19 cellular contexts compared by ENCODE assay signal in the genomic region with DNA sequence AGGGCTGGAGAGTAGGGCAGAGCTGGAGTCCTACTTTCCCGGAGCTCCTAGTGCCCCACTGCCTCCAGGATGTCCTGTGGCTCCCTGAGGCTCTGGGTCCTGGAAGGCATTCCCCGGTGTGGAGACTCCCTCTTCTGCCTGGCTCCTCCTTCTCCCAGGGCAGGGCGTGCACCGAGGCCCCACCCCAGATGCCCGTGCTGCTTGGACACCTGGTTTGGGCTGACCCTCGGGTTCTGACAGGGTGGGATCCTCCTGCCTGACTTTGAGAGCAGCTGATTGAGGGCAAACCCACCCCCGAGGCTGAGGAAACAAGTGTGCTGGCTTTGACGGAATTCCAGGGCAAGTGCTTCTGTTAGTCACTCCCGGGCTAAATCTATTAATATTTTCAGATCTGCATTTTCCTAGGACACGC. TPM values are rescaled to one million over a fixed set of nuclear protein-coding genes. Genes with fewer than 3 reads are reported as not detected.
DNase-seq lines count a peak whose midpoint lies in the region; ATAC-seq, FAIRE-seq and TF ChIP-seq lines count a peak whose summit lies in the region.
"Had no signal": no experiment of that assay in that cellular context is flagged by ENCODE, and none has a peak within 500 bp of the region (broad histone marks: within the 10 kb centered on the region; RNA-seq: fewer than 3 reads in every experiment).

No MANE protein-coding gene starts in this region.

- H3K27me3 ChIP-seq in GM23338 (ENCODE audit: insufficient read depth) (no peaks in the 10 kb centered on the region), left ventricle myocardium inferior (ENCODE audit: low read depth) (no peaks in the 10 kb centered on the region), pancreas (no peaks in the 10 kb centered on the region), adrenal gland (no peaks in the 10 kb centered on the region)
- no peaks in the 10 kb centered on the region for H3K27me3 ChIP-seq in CD4-positive, alpha-beta memory T cell (ENCODE audit: insufficient read depth, low read length)
- H3K27me3 ChIP-seq: sigmoid colon had no signal

- TF ChIP-seq CTCF in GM23338 (conservative IDR thresholded peaks at IDR 0.05; ENCODE audit: low read depth in 2 of 2) (no peak), left ventricle myocardium inferior (IDR thresholded peaks at IDR 0.05; ENCODE audit: borderline replicate concordance) (no peak), pancreas (IDR thresholded peaks at IDR 0.05) (no peak), adrenal gland (IDR thresholded peaks at IDR 0.05) (no peak)

- CTCF ChIA-PET in CD4-positive, alpha-beta memory T cell (lab: Charles Lee; ENCODE audit: partially characterized antibody), result no interaction called here

- H3K27ac ChIP-seq in GM23338 (ENCODE audit: low read depth) (peak overlapping the region; percentile 39; the same call in 1 of the 2 replicates), left ventricle myocardium inferior (replicated peaks) (no peak overlapping the region), pancreas (no peak overlapping the region), adrenal gland (no peak overlapping the region)
- no peak overlapping the region for H3K27ac ChIP-seq in CD4-positive, alpha-beta memory T cell (ENCODE audit: low read depth, low read length)
- H3K27ac ChIP-seq: sigmoid colon had no signal

- H3K9me3 ChIP-seq in left ventricle myocardium inferior (replicated peaks) (no peaks in the 10 kb centered on the region), pancreas (no peaks in the 10 kb centered on the region), adrenal gland (replicated peaks in 1 of 3) (no peaks in the 10 kb centered on the region)
- H3K9me3 ChIP-seq in CD4-positive, alpha-beta memory T cell (ENCODE audit: control insufficient read depth in 1 of 2, low read length in 2 of 2), result no peaks in the 10 kb centered on the region
- H3K9me3 ChIP-seq: sigmoid colon had no signal

- FAIRE-seq in pancreas (lab: Jason Lieb, UNC), result no peak
- FAIRE-seq: GM12891, islet of Langerhans had no signal

- H2AFZ ChIP-seq in GM23338, result no peak overlapping the region

- H3K79me2 ChIP-seq in GM23338 (replicated peaks; ENCODE audit: insufficient read depth), result peaks cover 100% of the 10 kb centered on the region

- 0 out of 2 replicates have a peak, but pooled peaks cover 30% of the 10 kb centered on the region for H3F3A ChIP-seq in GM23338 (replicated peaks; ENCODE audit: low read depth)

- H3K9me3 Mint-ChIP-seq in GM23338, result no peaks in the 10 kb centered on the region; the same call in 2 of the 3 replicates
- H3K9me3 Mint-ChIP-seq in CD4-positive, alpha-beta memory T cell, result no peaks in the 10 kb centered on the region
- H3K9me3 Mint-ChIP-seq: activated naive CD8-positive, alpha-beta T cell treated with anti-CD3 and anti-CD28 coated beads, Interleukin-2, amount 10 ng/mL, durations not matched to agents 7 days and 5 days; naive B cell had no signal

- peaks cover 45% of the 10 kb centered on the region for H4K20me1 ChIP-seq in GM23338 (replicated peaks; ENCODE audit: insufficient read depth)

- H3K4me1 Mint-ChIP-seq in GM23338, result peaks cover 49% of the 10 kb centered on the region
- H3K4me1 Mint-ChIP-seq in CD4-positive, alpha-beta memory T cell, result no peaks in the 10 kb centered on the region
- H3K4me1 Mint-ChIP-seq: activated naive CD8-positive, alpha-beta T cell treated with anti-CD3 and anti-CD28 coated beads, Interleukin-2, amount 10 ng/mL, durations not matched to agents 7 days and 5 days; naive B cell had no signal

- peaks cover 43% of the 10 kb centered on the region for H3K4me1 ChIP-seq in GM23338 (ENCODE audit: insufficient read depth)
- peaks cover 29% of the 10 kb centered on the region for H3K4me1 ChIP-seq in left ventricle myocardium inferior
- no peaks in the 10 kb centered on the region for H3K4me1 ChIP-seq in pancreas
- H3K4me1 ChIP-seq in adrenal gland (replicated peaks in 1 of 2), result no peaks in the 10 kb centered on the region
- H3K4me1 ChIP-seq in CD4-positive, alpha-beta memory T cell (ENCODE audit: insufficient read depth, low read length), result no peaks in the 10 kb centered on the region

- TF ChIP-seq POLR2A in adrenal gland (IDR thresholded peaks at IDR 0.05), result no peak

- H3K36me3 ChIP-seq in GM23338 (ENCODE audit: insufficient read depth) (0 out of 2 replicates have a peak, but pooled peaks cover 5% of the 10 kb centered on the region), left ventricle myocardium inferior (no peaks in the 10 kb centered on the region), pancreas (no peaks in the 10 kb centered on the region), adrenal gland (replicated peaks in 1 of 2) (no peaks in the 10 kb centered on the region)
- no peaks in the 10 kb centered on the region for H3K36me3 ChIP-seq in CD4-positive, alpha-beta memory T cell (ENCODE audit: insufficient read depth, low read length)
- H3K36me3 ChIP-seq: sigmoid colon had no signal

- intact Hi-C loops in left ventricle myocardium inferior (cut with micrococcal nuclease), result no loop called here
- intact Hi-C loops in pancreas (cut with DNase I), result no loop called here
- intact Hi-C loops in adrenal gland (cut with DNase I), result no loop called here
- intact Hi-C loops in CD4-positive, alpha-beta memory T cell (cut with micrococcal nuclease), result no loop called here

- ATAC-seq in GM23338, result peak; percentile 77
- peak; percentile 32 to 75 (median 56) for ATAC-seq in pancreas

- WGBS in pancreas, 2 donors, result 25% methylated on average over 10 of the region's 10 CpGs
- 40 to 44% (median 41%) methylated on average over 7 to 10 of the region's 10 CpGs for WGBS in adrenal gland, 4 donors

- peaks cover 48% of the 10 kb centered on the region for H3K36me3 Mint-ChIP-seq in GM23338 (ENCODE audit: low read depth)
- H3K36me3 Mint-ChIP-seq in CD4-positive, alpha-beta memory T cell, result no peaks in the 10 kb centered on the region
- H3K36me3 Mint-ChIP-seq: activated naive CD8-positive, alpha-beta T cell treated with anti-CD3 and anti-CD28 coated beads, Interleukin-2, amount 10 ng/mL, durations not matched to agents 7 days and 5 days; naive B cell had no signal

- peak overlapping the region; percentile 32; the same call in 1 of the 2 replicates for H3K4me2 ChIP-seq in GM23338

- peak; percentile 61 for DNase-seq in GM23338 (ENCODE audit: low spot score)
- DNase-seq in amniotic epithelial cell (ENCODE audit: low read depth), result peak; percentile 27
- DNase-seq in left ventricle myocardium inferior, result no peak
- DNase-seq in pancreas, result no peak
- DNase-seq in NCI-H748 (lab: John Stamatoyannopoulos, UW; ENCODE audit: unreplicated experiment), result no peak
- no peak for DNase-seq in NAMALWA (ENCODE audit: low spot score)
- no peak for DNase-seq in adrenal gland
- no peak for DNase-seq in CD4-positive, alpha-beta memory T cell
- DNase-seq: activated CD4-positive, CD25-positive, alpha-beta regulatory T cell; activated naive CD8-positive, alpha-beta T cell treated with anti-CD3 and anti-CD28 coated beads, Interleukin-2, amount 10 ng/mL, durations not matched to agents 7 days and 5 days; activated T-cell treated with anti-CD3 and anti-CD28 coated beads for 4 hours; C1 segment of cervical spinal cord; cortex of kidney; DMS79 treated with DMSO at 0.1 percent for 48 hours; naive B cell; NCI-H2107; sigmoid colon had no signal

- H3K27ac Mint-ChIP-seq in GM23338, result peak overlapping the region; percentile 32; the same call in 1 of the 2 replicates
- H3K27ac Mint-ChIP-seq in CD4-positive, alpha-beta memory T cell, result no peak overlapping the region
- H3K27ac Mint-ChIP-seq: activated naive CD8-positive, alpha-beta T cell treated with anti-CD3 and anti-CD28 coated beads, Interleukin-2, amount 10 ng/mL, durations not matched to agents 7 days and 5 days; naive B cell had no signal

- H3K4me3 ChIP-seq in GM23338, result no peak overlapping the region
- peak overlapping the region; percentile 49 for H3K4me3 ChIP-seq in left ventricle myocardium inferior
- H3K4me3 ChIP-seq in pancreas, result no peak overlapping the region
- H3K4me3 ChIP-seq in adrenal gland, result no peak overlapping the region
- H3K4me3 ChIP-seq in CD4-positive, alpha-beta memory T cell (ENCODE audit: low read length in 2 of 2), result no peak overlapping the region
- H3K4me3 ChIP-seq: sigmoid colon had no signal

- H3K27me3 Mint-ChIP-seq in GM23338 (ENCODE audit: insufficient read depth, low read depth, poor library complexity), result peaks cover 19% of the 10 kb centered on the region
- peaks cover 0 to 10% of the 10 kb centered on the region in 2 donors for H3K27me3 Mint-ChIP-seq in CD4-positive, alpha-beta memory T cell

- H3K4me3 Mint-ChIP-seq in GM23338, result no peak overlapping the region
- no peak overlapping the region for H3K4me3 Mint-ChIP-seq in CD4-positive, alpha-beta memory T cell
- H3K4me3 Mint-ChIP-seq: activated naive CD8-positive, alpha-beta T cell treated with anti-CD3 and anti-CD28 coated beads, Interleukin-2, amount 10 ng/mL, durations not matched to agents 7 days and 5 days; naive B cell had no signal

- POLR2A ChIA-PET in CD4-positive, alpha-beta memory T cell (lab: Charles Lee; ENCODE audit: partially characterized antibody), result no interaction called here

- no peaks in the 10 kb centered on the region for H3K9me2 ChIP-seq in GM23338 (ENCODE audit: insufficient read depth)

TF ChIP-seq in GM23338, 12 proteins besides CTCF, POLR2A, EP300 and RAD21 (continues in another document):
- TF ChIP-seq, protein P1, sequence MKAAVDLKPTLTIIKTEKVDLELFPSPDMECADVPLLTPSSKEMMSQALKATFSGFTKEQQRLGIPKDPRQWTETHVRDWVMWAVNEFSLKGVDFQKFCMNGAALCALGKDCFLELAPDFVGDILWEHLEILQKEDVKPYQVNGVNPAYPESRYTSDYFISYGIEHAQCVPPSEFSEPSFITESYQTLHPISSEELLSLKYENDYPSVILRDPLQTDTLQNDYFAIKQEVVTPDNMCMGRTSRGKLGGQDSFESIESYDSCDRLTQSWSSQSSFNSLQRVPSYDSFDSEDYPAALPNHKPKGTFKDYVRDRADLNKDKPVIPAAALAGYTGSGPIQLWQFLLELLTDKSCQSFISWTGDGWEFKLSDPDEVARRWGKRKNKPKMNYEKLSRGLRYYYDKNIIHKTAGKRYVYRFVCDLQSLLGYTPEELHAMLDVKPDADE (IDR thresholded peaks at IDR 0.05), result no peak
- TF ChIP-seq STAT1 (IDR thresholded peaks at IDR 0.05; ENCODE audit: unreplicated experiment) (no peak), ZNF114 (CRISPR knock-in tag; IDR thresholded peaks at IDR 0.05) (no peak), CREB1 (CRISPR knock-in tag; IDR thresholded peaks at IDR 0.05; ENCODE audit: low read depth) (no peak), POLR2AphosphoS5 (IDR thresholded peaks at IDR 0.05; ENCODE audit: low read depth) (no peak)

RNA-seq across cellular contexts. Expression of gene TEAD4, which starts 15.4 kb away (rescaled TPM):
- total RNA-seq in GM23338 (2014; rRNA removed; shearing (Covaris generic)), result 137 and 145 TPM in 2 replicates
- polyA plus RNA-seq in GM23338 (2016; fragmentation: Nextera tagmentation; extraction: Ambion mirVana), result 56.0 and 68.1 TPM in 2 replicates
- total RNA-seq in left ventricle myocardium inferior, result 6.7 TPM
- 10 to 100 TPM; 22.6 to 43.8 (median 31.0) TPM for total RNA-seq in pancreas
- 10 to 100 TPM; 17.4 to 30.3 TPM for polyA plus RNA-seq in pancreas
- 10 to 100 TPM in 3 of 8 donors, 1 to 10 TPM in 5; 3.6 to 16.6 (median 8.9) TPM for total RNA-seq in adrenal gland
- 1 to 10 TPM; 4.0 to 8.2 (median 5.6) TPM for polyA plus RNA-seq in adrenal gland
- not detected for total RNA-seq in CD4-positive, alpha-beta memory T cell
- polyA plus RNA-seq in CD4-positive, alpha-beta memory T cell, result not detected
- total RNA-seq: activated naive CD8-positive, alpha-beta T cell treated with anti-CD3 and anti-CD28 coated beads, Interleukin-2, amount 10 ng/mL, durations not matched to agents 7 days and 5 days had no signal

Comparison
In these comparisons a context has a peak if more than half of its experiments do, and no peak if none do; other contexts are left out.
1. DNase-seq: peak in GM23338 (single experiment) and amniotic epithelial cell (single experiment); none in left ventricle myocardium inferior (single experiment), pancreas (0 of 6), NCI-H748 (single experiment), NAMALWA (single experiment), adrenal gland (0 of 7) and CD4-positive, alpha-beta memory T cell (0 of 5).